ENCODE assay signal across 10 cellular contexts in genomic region chr11:75553889-75554257, GRCh38. TPM values are rescaled to one million over a fixed set of nuclear protein-coding genes. Genes with fewer than 3 reads are reported as not detected.
DNase-seq lines count a peak whose midpoint lies in the region; ATAC-seq and TF ChIP-seq lines count a peak whose summit lies in the region.
"Had no signal": no experiment of that assay in that cellular context is flagged by ENCODE, and none has a peak within 500 bp of the region (broad histone marks: within the 10 kb centered on the region; RNA-seq: fewer than 3 reads in every experiment).

No MANE protein-coding gene starts in this region.

- H3K56ac ChIP-seq in H9 (ENCODE audit: insufficient read length, low read depth, low read length): no peak overlapping the region

- no peak overlapping the region for H4K91ac ChIP-seq in H9 (ENCODE audit: insufficient read length, low read depth, low read length)

- H3K4me3 Mint-ChIP-seq in H9 (no peak overlapping the region), glutamatergic neuron (ENCODE audit: unreplicated experiment) (no peak overlapping the region)
- H3K4me3 Mint-ChIP-seq: activated T-cell treated with anti-CD3 and anti-CD28 coated beads, Interleukin-2, amount 50 U/mL, for 72 hours had no signal

- H3K27me3 ChIP-seq in H9 (ENCODE audit: insufficient read depth, low read length): no peaks in the 10 kb centered on the region
- no peaks in the 10 kb centered on the region for H3K27me3 ChIP-seq in body of pancreas
- H3K27me3 ChIP-seq in left lung: no peaks in the 10 kb centered on the region
- H3K27me3 ChIP-seq in stomach smooth muscle (ENCODE audit: control insufficient read depth in 1 of 2, insufficient read depth in 2 of 2, low read length in 2 of 2): no peaks in the 10 kb centered on the region

- H3K4ac ChIP-seq in H9 (ENCODE audit: low read depth, low read length): no peak overlapping the region; the same call in 1 of the 2 replicates

- no peak overlapping the region for H2BK12ac ChIP-seq in H9 (ENCODE audit: insufficient read length, low read depth, low read length)

- no peak for TF ChIP-seq POLR2A in body of pancreas (IDR thresholded peaks at IDR 0.05)

- H3K36me3 ChIP-seq in body of pancreas (replicated peaks in 1 of 2; ENCODE audit: insufficient read depth in 1 of 2, low read depth in 2 of 2) (no peaks in the 10 kb centered on the region), left lung (no peaks in the 10 kb centered on the region), stomach smooth muscle (ENCODE audit: control insufficient read depth in 2 of 2, insufficient read depth in 2 of 2, low read length in 2 of 2) (no peaks in the 10 kb centered on the region)

- no peaks in the 10 kb centered on the region for H4K20me1 ChIP-seq in H9 (ENCODE audit: control insufficient read depth, insufficient read depth, insufficient read length)

- H3K23ac ChIP-seq in H9 (ENCODE audit: insufficient read length, low read depth, low read length): no peak overlapping the region

- ATAC-seq in body of pancreas: peak; percentile 12
- ATAC-seq in left lung: no peak
- no peak for ATAC-seq in GM19035 (IDR thresholded peaks at IDR 0.05; ENCODE audit: unreplicated experiment)
- ATAC-seq: activated T-cell treated with anti-CD3 and anti-CD28 coated beads, Interleukin-2, amount 50 U/mL, for 72 hours had no signal

- no CpG with 5 or more reads among the region's 1 CpG for WGBS in H9 (ENCODE audit: extremely low coverage, insufficient read length, low lambda C conversion rate)
- WGBS in body of pancreas, 2 donors: 71 to 100% methylated on average over 1 of the region's 1 CpG

- H3K27me3 Mint-ChIP-seq in H9 (ENCODE audit: low read depth): peaks cover 5% of the 10 kb centered on the region
- no peaks in the 10 kb centered on the region for H3K27me3 Mint-ChIP-seq in glutamatergic neuron (ENCODE audit: unreplicated experiment)

- H3K23me2 ChIP-seq in H9 (ENCODE audit: insufficient read length, low read depth, low read length, poor library complexity, severe bottlenecking): no peaks in the 10 kb centered on the region

- H3K36me3 Mint-ChIP-seq in H9 (ENCODE audit: insufficient read depth in 1 of 3, low read depth in 3 of 3) (peaks cover 0 to 4% (median 0%) of the 10 kb centered on the region in 3 experiments; a peak in 1 of 7 replicates), glutamatergic neuron (ENCODE audit: unreplicated experiment) (no peaks in the 10 kb centered on the region)

- H3K4me3 ChIP-seq in body of pancreas (no peak overlapping the region), left lung (no peak overlapping the region), stomach smooth muscle (ENCODE audit: low read length in 2 of 2) (peak overlapping the region in 1 of 2 donors; percentile 59)

- no peaks in the 10 kb centered on the region for H3K79me2 ChIP-seq in H9 (ENCODE audit: insufficient read depth, low read length)

- H3K18ac ChIP-seq in H9 (ENCODE audit: insufficient read length, low read depth, low read length): peak overlapping the region; percentile 27

- H3K27ac ChIP-seq in H9 (ENCODE audit: insufficient read length, low read depth, low read length) (no peak overlapping the region), body of pancreas (no peak overlapping the region), left lung (peak overlapping the region; percentile 46 to 64), stomach smooth muscle (ENCODE audit: low read length) (peak overlapping the region; percentile 91)
- H3K27ac ChIP-seq: VCaP had no signal

- H3K79me1 ChIP-seq in H9 (ENCODE audit: insufficient read depth, low read depth, low read length, poor library complexity, severe bottlenecking): no peaks in the 10 kb centered on the region

- peak overlapping the region; percentile 93 to 97 (median 94); a peak in 5 of 7 replicates for H3K27ac Mint-ChIP-seq in H9
- no peak overlapping the region for H3K27ac Mint-ChIP-seq in glutamatergic neuron (ENCODE audit: unreplicated experiment)
- H3K27ac Mint-ChIP-seq: activated T-cell treated with anti-CD3 and anti-CD28 coated beads, Interleukin-2, amount 50 U/mL, for 72 hours had no signal

- no peak overlapping the region for H2AK5ac ChIP-seq in H9 (ENCODE audit: insufficient read length, low read length)

- no peaks in the 10 kb centered on the region for H3K9me3 ChIP-seq in H9 (ENCODE audit: control insufficient read depth, low read depth, low read length)
- no peaks in the 10 kb centered on the region for H3K9me3 ChIP-seq in body of pancreas
- no peaks in the 10 kb centered on the region for H3K9me3 ChIP-seq in left lung
- H3K9me3 ChIP-seq in stomach smooth muscle (ENCODE audit: control insufficient read depth in 2 of 2, low read length in 2 of 2): no peaks in the 10 kb centered on the region

- H4K5ac ChIP-seq in H9 (ENCODE audit: insufficient read length, low read depth, low read length): no peak overlapping the region

- H2BK120ac ChIP-seq in H9 (ENCODE audit: low read depth, low read length, poor library complexity, severe bottlenecking): no peak overlapping the region

- H3K4me2 ChIP-seq in H9 (ENCODE audit: insufficient read depth, insufficient read length, low read length): no peak overlapping the region

- H3K4me1 Mint-ChIP-seq in H9 (peaks cover 14 to 44% of the 10 kb centered on the region in 2 experiments), glutamatergic neuron (ENCODE audit: low read depth, unreplicated experiment) (no peaks in the 10 kb centered on the region)

- H3T11ph ChIP-seq in H9 (ENCODE audit: low read length): no peak overlapping the region

- DNase-seq in H9 (no peak), body of pancreas (no peak), left lung (no peak), glutamatergic neuron (no peak), islet precursor cell (no peak), NCI-H2196 (lab: John Stamatoyannopoulos, UW; ENCODE audit: unreplicated experiment) (no peak)
- DNase-seq: activated T-cell treated with anti-CD3 and anti-CD28 coated beads, Interleukin-2, amount 50 U/mL, for 72 hours had no signal

- H3K9me3 Mint-ChIP-seq in H9: peaks cover 0 to 3% of the 10 kb centered on the region in 2 experiments; a peak in 2 of 5 replicates
- H3K9me3 Mint-ChIP-seq in glutamatergic neuron (ENCODE audit: unreplicated experiment): peaks cover 5% of the 10 kb centered on the region
- H3K9me3 Mint-ChIP-seq: activated T-cell treated with anti-CD3 and anti-CD28 coated beads, Interleukin-2, amount 50 U/mL, for 72 hours had no signal

- H2BK5ac ChIP-seq in H9 (ENCODE audit: insufficient read length, low read length): no peak overlapping the region

- intact Hi-C loops in body of pancreas (cut with DNase I): no loop called here
- intact Hi-C loops in left lung (cut with DNase I): no loop called here

- no peak overlapping the region for H2BK15ac ChIP-seq in H9 (ENCODE audit: low read depth, low read length)

- no peak overlapping the region for H2AFZ ChIP-seq in H9 (ENCODE audit: low read length)

- no peak overlapping the region for H4K8ac ChIP-seq in H9 (replicated peaks; ENCODE audit: insufficient read length, low read depth, low read length)

- no peak overlapping the region for H2BK20ac ChIP-seq in H9 (ENCODE audit: low read depth, low read length, poor library complexity, severe bottlenecking)

- H3K9ac ChIP-seq in H9 (ENCODE audit: extremely low read depth, insufficient read length, low read length) (no peak overlapping the region), stomach smooth muscle (ENCODE audit: low read length in 2 of 2) (peak overlapping the region in 1 of 2 donors; percentile 21)

- no peaks in the 10 kb centered on the region; the same call in 1 of the 2 replicates for H3K4me1 ChIP-seq in H9 (ENCODE audit: insufficient read depth, low read length)
- peaks cover 5% of the 10 kb centered on the region for H3K4me1 ChIP-seq in body of pancreas
- peaks cover 24 to 34% of the 10 kb centered on the region in 2 donors for H3K4me1 ChIP-seq in left lung
- H3K4me1 ChIP-seq in stomach smooth muscle (ENCODE audit: control insufficient read depth, insufficient read depth, low read length): peaks cover 47% of the 10 kb centered on the region

- H3K14ac ChIP-seq in H9 (ENCODE audit: insufficient read depth, low read length): no peak overlapping the region

- no peak for TF ChIP-seq CTCF in H9 (conservative IDR thresholded peaks at IDR 0.05)
- TF ChIP-seq CTCF in body of pancreas (IDR thresholded peaks at IDR 0.05): no peak
- TF ChIP-seq CTCF in left lung (IDR thresholded peaks at IDR 0.05): no peak
- no peak for TF ChIP-seq CTCF in glutamatergic neuron (IDR thresholded peaks at IDR 0.05; ENCODE audit: partially characterized antibody, unreplicated experiment)

RNA-seq across cellular contexts. Expression of gene SERPINH1, which starts 8.2 kb away (rescaled TPM):
- total RNA-seq in H9 (2021) (253 and 263 TPM in 2 replicates), body of pancreas (100 to 1,000 TPM in 1 of 2 donors, 10 to 100 TPM in 1; 78.3 to 166 TPM), left lung (100 to 1,000 TPM; 358 to 516 TPM), glutamatergic neuron (ENCODE audit: unreplicated experiment) (35.0 TPM)

RNA-seq across cellular contexts. Expression of gene GDPD5, which starts 28.1 kb away (rescaled TPM):
- total RNA-seq in H9 (2021) (6.9 and 7.8 TPM in 2 replicates), body of pancreas (10 to 100 TPM; 29.6 to 73.2 TPM), left lung (10 to 100 TPM; 10.5 to 15.5 TPM), glutamatergic neuron (ENCODE audit: unreplicated experiment) (147 TPM)

Comparison
In these comparisons a context has a peak if more than half of its experiments do, and no peak if none do; other contexts are left out.
1. H3K27ac ChIP-seq: peak in left lung (2 of 2) and stomach smooth muscle (single experiment); none in H9 (single experiment) and body of pancreas (0 of 4).